Comparison of ENCODE assay signal across 29 cellular contexts in the genomic region with DNA sequence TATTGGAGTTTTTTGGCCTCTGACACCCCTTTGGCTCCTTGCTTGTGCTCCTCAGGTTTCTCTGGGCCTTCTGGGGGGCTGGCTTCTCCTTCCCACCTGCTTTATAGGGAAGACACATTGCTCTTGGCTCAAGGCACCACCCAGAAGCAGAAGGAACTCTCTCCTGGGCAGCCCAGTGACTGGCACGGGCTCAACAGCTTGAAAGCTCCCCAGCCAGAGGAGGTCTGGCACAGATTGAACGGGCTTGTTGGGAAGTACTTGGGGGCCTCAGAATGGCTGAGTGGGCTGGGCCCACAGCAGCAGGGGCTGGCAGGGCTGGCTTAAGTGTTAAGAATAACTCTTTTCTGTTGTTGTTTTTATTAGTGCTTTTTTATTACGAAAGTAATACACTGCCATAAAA.
"Had no signal": no experiment of that assay in that cellular context is flagged by ENCODE, and none has a peak within 500 bp of the region (broad histone marks: within the 10 kb centered on the region; RNA-seq: fewer than 3 reads in every experiment).

No MANE protein-coding gene starts in this region.

- H3K4me3 ChIP-seq: colonic mucosa, gastroesophageal sphincter, heart right ventricle, left ventricle myocardium inferior, lung, prostate gland, right atrium auricular region, sigmoid colon, suprapubic skin, vagina had no signal

- H3K4me1 ChIP-seq: colonic mucosa, gastroesophageal sphincter, heart right ventricle, left ventricle myocardium inferior, prostate gland, right atrium auricular region, sigmoid colon, suprapubic skin, vagina had no signal

- H3K36me3 Mint-ChIP-seq: naive thymus-derived CD8-positive, alpha-beta T cell had no signal

- H3K4me1 Mint-ChIP-seq: naive thymus-derived CD8-positive, alpha-beta T cell; stimulated activated naive CD8-positive, alpha-beta T cell treated with anti-CD3 and anti-CD28 coated beads, Interleukin-15, amount 100 ng/mL, for 72 hours had no signal

- H3K9me3 Mint-ChIP-seq: dendritic cell treated with granulocyte-macrophage colony-stimulating factor and Interleukin-4, amounts not matched to agents 40 ng/mL and 50 ng/mL, for 4 days; stimulated activated naive CD8-positive, alpha-beta T cell treated with anti-CD3 and anti-CD28 coated beads, Interleukin-15, amount 100 ng/mL, for 72 hours had no signal

- DNase-seq: cerebellar nuclear complex; colonic mucosa; effector CD8-positive, alpha-beta T cell; endodermal cell; foreskin fibroblast; glutamatergic neuron; heart right ventricle; hippocampal formation; kidney glomerular epithelial cell; left colon; left ventricle myocardium inferior; mesenchymal stem cell; naive thymus-derived CD8-positive, alpha-beta T cell; nephron progenitor cell; sigmoid colon; stimulated activated CD4-positive, alpha-beta T cell treated with anti-CD3 and anti-CD28 coated beads, Interleukin-2, amount 100 ng/mL, for 48 hours; stimulated activated naive CD4-positive, alpha-beta T cell; stimulated activated naive CD8-positive, alpha-beta T cell treated with anti-CD3 and anti-CD28 coated beads, Interleukin-15, amount 100 ng/mL, for 72 hours; trophoblast cell had no signal

- H3K27ac Mint-ChIP-seq: dendritic cell treated with granulocyte-macrophage colony-stimulating factor and Interleukin-4, amounts not matched to agents 40 ng/mL and 50 ng/mL, for 4 days; endodermal cell; nephron progenitor cell; stimulated activated naive CD8-positive, alpha-beta T cell treated with anti-CD3 and anti-CD28 coated beads, Interleukin-15, amount 100 ng/mL, for 72 hours had no signal

- H3K36me3 ChIP-seq: colonic mucosa, gastroesophageal sphincter, heart right ventricle, left ventricle myocardium inferior, prostate gland, right atrium auricular region, sigmoid colon, suprapubic skin, vagina had no signal

- FAIRE-seq: islet of Langerhans had no signal

- ATAC-seq: esophagus mucosa; gastroesophageal sphincter; heart right ventricle; left colon; naive thymus-derived CD8-positive, alpha-beta T cell; stimulated activated naive CD8-positive, alpha-beta T cell treated with anti-CD3 and anti-CD28 coated beads, Interleukin-15, amount 100 ng/mL, for 72 hours had no signal

- H3K9me3 ChIP-seq: colonic mucosa, gastroesophageal sphincter, heart right ventricle, left ventricle myocardium inferior, prostate gland, right atrium auricular region, sigmoid colon, suprapubic skin, vagina had no signal

- H3K4me3 Mint-ChIP-seq: dendritic cell treated with granulocyte-macrophage colony-stimulating factor and Interleukin-4, amounts not matched to agents 40 ng/mL and 50 ng/mL, for 4 days; endodermal cell; naive thymus-derived CD8-positive, alpha-beta T cell; nephron progenitor cell; stimulated activated naive CD8-positive, alpha-beta T cell treated with anti-CD3 and anti-CD28 coated beads, Interleukin-15, amount 100 ng/mL, for 72 hours had no signal

- H3K27ac ChIP-seq: colonic mucosa, epithelial cell of prostate, gastroesophageal sphincter, heart right ventricle, left ventricle myocardium inferior, prostate gland, right atrium auricular region, sigmoid colon, suprapubic skin, vagina had no signal

- H3K27me3 ChIP-seq: colonic mucosa, gastroesophageal sphincter, right atrium auricular region, sigmoid colon, suprapubic skin, vagina had no signal
